ENCODE assay signal across 35 cellular contexts in genomic region chr4:108256538-108256937, GRCh38.
"Had no signal": no experiment of that assay in that cellular context is flagged by ENCODE, and none has a peak within 500 bp of the region (broad histone marks: within the 10 kb centered on the region; RNA-seq: fewer than 3 reads in every experiment).

No MANE protein-coding gene starts in this region.

- H3K4me3 ChIP-seq: MG63 had no signal

- H3K36me3 ChIP-seq: MG63 had no signal

- H3K9me3 ChIP-seq: MG63 had no signal

- DNase-seq: Karpas-422, Kasumi-1, MG63, MM.1S, MV-4-11, NCI-H1048, NCI-H1092, NCI-H1092 treated with DMSO at 0.1 percent for 48 hours, NCI-H1105, NCI-H1105 treated with DMSO at 0.1 percent for 48 hours, NCI-H1417, NCI-H1417 treated with DMSO at 0.1 percent for 48 hours, NCI-H1436, NCI-H1436 treated with DMSO at 0.1 percent for 48 hours, NCI-H146, NCI-H1694, NCI-H1694 treated with DMSO at 0.1 percent for 48 hours, NCI-H187, NCI-H187 treated with DMSO at 0.1 percent for 48 hours, NCI-H1930, NCI-H2029, NCI-H2029 treated with DMSO at 0.1 percent for 48 hours, NCI-H2081, NCI-H2081 treated with DMSO at 0.1 percent for 48 hours, NCI-H2107, NCI-H2171, NCI-H2171 treated with DMSO at 0.1 percent for 48 hours, NCI-H2227 treated with DMSO at 0.1 percent for 48 hours, NCI-H226, NCI-H345, NCI-H446, NCI-H446 treated with DMSO at 0.1 percent for 48 hours, NCI-H510A, NCI-H510A treated with DMSO at 0.1 percent for 48 hours, NCI-H524 had no signal

- H3K27me3 ChIP-seq: MG63 had no signal
